Comparison of ENCODE assay signal across 18 cellular contexts in the genomic region with DNA sequence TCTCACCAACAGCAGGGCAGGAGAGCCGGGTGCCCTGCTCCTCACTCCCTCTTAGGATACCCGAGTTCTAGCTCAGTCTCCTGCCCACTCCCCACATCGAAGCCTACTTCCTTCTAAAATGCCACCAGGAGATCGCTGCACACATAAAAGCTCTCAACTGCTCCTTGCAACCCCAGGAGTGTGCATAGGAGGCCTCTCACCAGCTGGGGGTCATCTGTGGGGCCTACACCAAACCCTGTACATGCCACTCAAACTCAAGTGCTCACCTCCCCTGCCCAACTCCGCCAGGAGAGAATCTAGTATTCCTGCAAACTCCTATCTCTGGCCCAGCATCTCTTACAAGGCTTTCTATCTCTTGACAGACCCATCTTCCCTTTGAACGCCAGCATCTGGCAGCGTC. TPM values are rescaled to one million over a fixed set of nuclear protein-coding genes. Genes with fewer than 3 reads are reported as not detected.
DNase-seq lines count a peak whose midpoint lies in the region; ATAC-seq and TF ChIP-seq lines count a peak whose summit lies in the region.
"Had no signal": no experiment of that assay in that cellular context is flagged by ENCODE, and none has a peak within 500 bp of the region (broad histone marks: within the 10 kb centered on the region; RNA-seq: fewer than 3 reads in every experiment).

No MANE protein-coding gene starts in this region.

- H3K36me3 ChIP-seq in endodermal cell (ENCODE audit: control insufficient read depth, insufficient read depth, low read length) = peaks cover 34% of the 10 kb centered on the region
- peaks cover 3% of the 10 kb centered on the region for H3K36me3 ChIP-seq in skeletal muscle satellite cell (ENCODE audit: insufficient read depth, low read length)
- no peaks in the 10 kb centered on the region for H3K36me3 ChIP-seq in MM.1S (replicated peaks; ENCODE audit: insufficient read depth, low read length)

- no peak for DNase-seq in activated CD4-positive, alpha-beta T cell treated with anti-CD3 and anti-CD28 coated beads, Interleukin-2, amount 10 ng/mL, durations not matched to agents 24 days and 14 days
- no peak for DNase-seq in activated CD4-positive, alpha-beta T cell treated with anti-CD3 and anti-CD28 coated beads, Interleukin-2, amount 50 U/mL, for 1 hour
- DNase-seq in RWPE1 (ENCODE audit: low spot score) (no peak), endodermal cell (no peak), MM.1S (no peak)
- DNase-seq: activated naive CD4-positive, alpha-beta T cell treated with anti-CD3 and anti-CD28 coated beads for 36 hours; brain microvascular endothelial cell; left ventricle myocardium superior; NCI-H1048; NCI-H748 treated with DMSO at 0.1 percent for 48 hours; retina; RPMI8226; testis had no signal

- H3K9me3 ChIP-seq in endodermal cell (ENCODE audit: control insufficient read depth, low read length) (no peaks in the 10 kb centered on the region), skeletal muscle satellite cell (replicated peaks; ENCODE audit: low read length) (no peaks in the 10 kb centered on the region), MM.1S (replicated peaks; ENCODE audit: insufficient read depth, low read length) (no peaks in the 10 kb centered on the region)
- H3K9me3 ChIP-seq: testis had no signal

- peak overlapping the region; percentile 15 for H3K4me2 ChIP-seq in skeletal muscle satellite cell (ENCODE audit: low read length)
- H3K4me2 ChIP-seq in MM.1S (ENCODE audit: low read depth, low read length) = no peak overlapping the region

- no peaks in the 10 kb centered on the region for H3K9me2 ChIP-seq in MM.1S (replicated peaks; ENCODE audit: insufficient read depth, low read length)

- no peak overlapping the region for H2AFZ ChIP-seq in MM.1S (ENCODE audit: low read length)

- POLR2A ChIA-PET in RWPE1 (lab: Yijun Ruan, JAX; ENCODE audit: low non-redundant PET) = no interaction called here

- H3K27ac Mint-ChIP-seq in activated CD4-positive, alpha-beta T cell treated with anti-CD3 and anti-CD28 coated beads, Interleukin-2, amount 10 ng/mL, durations not matched to agents 24 days and 14 days = peak overlapping the region; percentile 17
- peak overlapping the region; percentile 28 for H3K27ac Mint-ChIP-seq in endodermal cell
- H3K27ac Mint-ChIP-seq: activated naive CD4-positive, alpha-beta T cell treated with anti-CD3 and anti-CD28 coated beads for 36 hours had no signal

- ATAC-seq in GM21717 (IDR thresholded peaks at IDR 0.05; ENCODE audit: unreplicated experiment) (no peak), GM19397 (IDR thresholded peaks at IDR 0.05; ENCODE audit: unreplicated experiment) (no peak)
- ATAC-seq: left ventricle myocardium superior had no signal

- H3K4me1 Mint-ChIP-seq in activated CD4-positive, alpha-beta T cell treated with anti-CD3 and anti-CD28 coated beads, Interleukin-2, amount 10 ng/mL, durations not matched to agents 24 days and 14 days = peaks cover 38% of the 10 kb centered on the region
- peaks cover 14% of the 10 kb centered on the region for H3K4me1 Mint-ChIP-seq in endodermal cell

- no peaks in the 10 kb centered on the region for H3K27me3 Mint-ChIP-seq in activated CD4-positive, alpha-beta T cell treated with anti-CD3 and anti-CD28 coated beads, Interleukin-2, amount 10 ng/mL, durations not matched to agents 24 days and 14 days
- H3K27me3 Mint-ChIP-seq in endodermal cell (ENCODE audit: insufficient read depth) = no peaks in the 10 kb centered on the region

- H3K4me3 ChIP-seq in endodermal cell (ENCODE audit: low read length) = no peak overlapping the region
- H3K4me3 ChIP-seq in skeletal muscle satellite cell (ENCODE audit: low read length) = no peak overlapping the region
- no peak overlapping the region for H3K4me3 ChIP-seq in MM.1S (ENCODE audit: low read length)
- H3K4me3 ChIP-seq: testis had no signal

- TF ChIP-seq CTCF in RWPE1 (conservative IDR thresholded peaks at IDR 0.05; ENCODE audit: low read depth) (no peak), endodermal cell (conservative IDR thresholded peaks at IDR 0.05) (no peak), MM.1S (IDR thresholded peaks at IDR 0.05; ENCODE audit: low read length) (no peak)

- peaks cover 78% of the 10 kb centered on the region for H3K79me2 ChIP-seq in MM.1S (ENCODE audit: low read length)

- 91 to 93% methylated on average over 7 of the region's 7 CpGs for WGBS in endodermal cell (ENCODE audit: insufficient coverage in 1 of 2, insufficient read length in 1 of 2), 2 experiments

- peaks cover 21% of the 10 kb centered on the region for H3K36me3 Mint-ChIP-seq in activated CD4-positive, alpha-beta T cell treated with anti-CD3 and anti-CD28 coated beads, Interleukin-2, amount 10 ng/mL, durations not matched to agents 24 days and 14 days (ENCODE audit: low read depth)
- H3K36me3 Mint-ChIP-seq in endodermal cell (ENCODE audit: low read depth) = peaks cover 31% of the 10 kb centered on the region

- H3K27ac ChIP-seq in RWPE1 (peak overlapping the region; percentile 26), endodermal cell (ENCODE audit: low read depth, low read length) (no peak overlapping the region), MM.1S (ENCODE audit: low read length) (no peak overlapping the region)
- H3K27ac ChIP-seq: 22Rv1, brain microvascular endothelial cell had no signal

- H4K20me1 ChIP-seq in MM.1S (ENCODE audit: insufficient read depth, low read length) = peaks cover 10% of the 10 kb centered on the region; the same call in 1 of the 2 replicates

- CTCF ChIA-PET in RWPE1 (lab: Yijun Ruan, JAX) = interaction anchor here (0.6 to 1.6 kb wide), 2 partner anchors 30 to 31 kb away, joined by 3 read pairs; no protein-coding TSS in a partner anchor

- no peaks in the 10 kb centered on the region for H3K27me3 ChIP-seq in endodermal cell (ENCODE audit: control insufficient read depth, insufficient read depth, low read length, poor library complexity, severe bottlenecking)
- no peaks in the 10 kb centered on the region for H3K27me3 ChIP-seq in skeletal muscle satellite cell (ENCODE audit: control insufficient read depth, insufficient read depth, low read length)
- H3K27me3 ChIP-seq in MM.1S (replicated peaks; ENCODE audit: insufficient read depth, low read length) = no peaks in the 10 kb centered on the region
- H3K27me3 ChIP-seq: brain microvascular endothelial cell, testis had no signal

- H3K4me1 ChIP-seq in endodermal cell (ENCODE audit: control insufficient read depth, insufficient read depth, low read length) = no peaks in the 10 kb centered on the region
- H3K4me1 ChIP-seq in skeletal muscle satellite cell (ENCODE audit: control insufficient read depth, insufficient read depth, low read length) = peaks cover 42% of the 10 kb centered on the region
- peaks cover 24% of the 10 kb centered on the region for H3K4me1 ChIP-seq in MM.1S (ENCODE audit: low read length)

- H3K4me3 Mint-ChIP-seq in activated CD4-positive, alpha-beta T cell treated with anti-CD3 and anti-CD28 coated beads, Interleukin-2, amount 10 ng/mL, durations not matched to agents 24 days and 14 days = no peak overlapping the region
- no peak overlapping the region for H3K4me3 Mint-ChIP-seq in endodermal cell

- H3F3A ChIP-seq in MM.1S (ENCODE audit: insufficient read depth, low read length) = peaks cover 15% of the 10 kb centered on the region

- peaks cover 4% of the 10 kb centered on the region for H3K9me3 Mint-ChIP-seq in activated CD4-positive, alpha-beta T cell treated with anti-CD3 and anti-CD28 coated beads, Interleukin-2, amount 10 ng/mL, durations not matched to agents 24 days and 14 days
- H3K9me3 Mint-ChIP-seq in endodermal cell = peaks cover 4% of the 10 kb centered on the region
- H3K9me3 Mint-ChIP-seq: activated naive CD4-positive, alpha-beta T cell treated with anti-CD3 and anti-CD28 coated beads for 36 hours had no signal

- H3K9ac ChIP-seq in endodermal cell (ENCODE audit: extremely low read depth, low read length, poor library complexity, severe bottlenecking) (no peak overlapping the region), skeletal muscle satellite cell (ENCODE audit: low read depth, low read length) (no peak overlapping the region), MM.1S (ENCODE audit: low read length) (no peak overlapping the region)

- intact Hi-C loops in activated CD4-positive, alpha-beta T cell treated with anti-CD3 and anti-CD28 coated beads, Interleukin-2, amount 10 ng/mL, durations not matched to agents 24 days and 14 days (cut with micrococcal nuclease) = no loop called here

RNA-seq across cellular contexts. Expression of gene SGTA, which starts 2.8 kb away (rescaled TPM):
- 73.3 and 76.9 TPM in 2 replicates for total RNA-seq in activated CD4-positive, alpha-beta T cell treated with anti-CD3 and anti-CD28 coated beads, Interleukin-2, amount 10 ng/mL, durations not matched to agents 24 days and 14 days
- 10 to 100 TPM; 73.9 to 81.5 TPM for total RNA-seq in endodermal cell
- 78.7 TPM for polyA plus RNA-seq in endodermal cell (2013, experiment 1 of 2)
- polyA plus RNA-seq in endodermal cell (2013, experiment 2 of 2) = 71.5 TPM
- total RNA-seq in skeletal muscle satellite cell (2012; rRNA removed) = 48.7 and 53.1 TPM in 2 replicates

RNA-seq across cellular contexts. Expression of gene THOP1, which starts 5.0 kb away (rescaled TPM):
- total RNA-seq in activated CD4-positive, alpha-beta T cell treated with anti-CD3 and anti-CD28 coated beads, Interleukin-2, amount 10 ng/mL, durations not matched to agents 24 days and 14 days = 200 and 207 TPM in 2 replicates
- 100 to 1,000 TPM; 130 to 170 TPM for total RNA-seq in endodermal cell
- 85.8 TPM for polyA plus RNA-seq in endodermal cell (2013, experiment 1 of 2)
- 77.0 TPM for polyA plus RNA-seq in endodermal cell (2013, experiment 2 of 2)
- 144 and 150 TPM in 2 replicates for total RNA-seq in skeletal muscle satellite cell (2012; rRNA removed)

RNA-seq across cellular contexts. Expression of gene ZNF554, which starts 39.4 kb away (rescaled TPM):
- total RNA-seq in activated CD4-positive, alpha-beta T cell treated with anti-CD3 and anti-CD28 coated beads, Interleukin-2, amount 10 ng/mL, durations not matched to agents 24 days and 14 days = 1.9 and 2.1 TPM in 2 replicates
- total RNA-seq in endodermal cell = 1 to 10 TPM; 8.4 to 9.2 TPM
- 5.1 TPM for polyA plus RNA-seq in endodermal cell (2013, experiment 1 of 2)
- 4.7 TPM for polyA plus RNA-seq in endodermal cell (2013, experiment 2 of 2)
- 1.1 and 1.3 TPM in 2 replicates for total RNA-seq in skeletal muscle satellite cell (2012; rRNA removed)

RNA-seq across cellular contexts. Expression of gene SLC39A3, which starts 40.5 kb away (rescaled TPM):
- 48.8 and 52.2 TPM in 2 replicates for total RNA-seq in activated CD4-positive, alpha-beta T cell treated with anti-CD3 and anti-CD28 coated beads, Interleukin-2, amount 10 ng/mL, durations not matched to agents 24 days and 14 days
- total RNA-seq in endodermal cell = 10 to 100 TPM; 25.3 to 28.6 TPM
- polyA plus RNA-seq in endodermal cell (2013, experiment 1 of 2) = 25.1 TPM
- polyA plus RNA-seq in endodermal cell (2013, experiment 2 of 2) = 22.5 TPM
- total RNA-seq in skeletal muscle satellite cell (2012; rRNA removed) = 29.4 and 34.3 TPM in 2 replicates

RNA-seq across cellular contexts. Expression of gene DIRAS1, which starts 59.1 kb away (rescaled TPM):
- 0.16 TPM in 1 of 2 replicates, not detected in the other for total RNA-seq in activated CD4-positive, alpha-beta T cell treated with anti-CD3 and anti-CD28 coated beads, Interleukin-2, amount 10 ng/mL, durations not matched to agents 24 days and 14 days
- 1 to 10 TPM; 4.7 to 8.4 TPM for total RNA-seq in endodermal cell
- polyA plus RNA-seq in endodermal cell (2013, experiment 1 of 2) = 10.9 TPM
- polyA plus RNA-seq in endodermal cell (2013, experiment 2 of 2) = 9.4 TPM
- 1.7 and 2.0 TPM in 2 replicates for total RNA-seq in skeletal muscle satellite cell (2012; rRNA removed)
- total RNA-seq: T-helper 1 cell treated with Interleukin-12 subunit alpha and Interleukin-12 subunit beta and Interleukin-4 antibody, amounts not matched to agents 30 ng/mL and 1 ng/mL, for 36 hours had no signal
